ENCODE assay signal across 1 cellular context in genomic region chr15:70853270-70853854, GRCh38.
A peak's percentile ranks its signal among the peaks of the same experiment; 100 is the strongest.
TF ChIP-seq lines count a peak whose summit lies in the region.

No MANE protein-coding gene starts in this region.

TF ChIP-seq in HEK293, 187 proteins besides CTCF, POLR2A, EP300 and RAD21 (continued from another document and continues in another):
- no peak for TF ChIP-seq ZBTB6 (tag by site-specific recombination; IDR thresholded peaks at IDR 0.05)
- TF ChIP-seq PRDM6 (tag by site-specific recombination; IDR thresholded peaks at IDR 0.05) = no peak
- no peak for TF ChIP-seq HOXC10 (CRISPR knock-in tag; IDR thresholded peaks at IDR 0.05)
- TF ChIP-seq ZFHX2 (tag by site-specific recombination; conservative IDR thresholded peaks at IDR 0.05) = 0 out of 2 replicates have a peak, but pooled peaks have one; percentile 31
- no peak for TF ChIP-seq ZNF560 (tag by site-specific recombination; IDR thresholded peaks at IDR 0.05; ENCODE audit: borderline replicate concordance)
- TF ChIP-seq ZNF623 (tag by site-specific recombination; IDR thresholded peaks at IDR 0.05) = no peak
- no peak for TF ChIP-seq BCL11A (tag by site-specific recombination; IDR thresholded peaks at IDR 0.05; ENCODE audit: low read depth)
- no peak for TF ChIP-seq ZNF521 (tag by site-specific recombination; IDR thresholded peaks at IDR 0.05)
- TF ChIP-seq ZNF624 (tag by site-specific recombination; IDR thresholded peaks at IDR 0.05) = no peak; the same call in 1 of the 2 replicates
- no peak for TF ChIP-seq ZNF658 (tag by site-specific recombination; IDR thresholded peaks at IDR 0.05)
- TF ChIP-seq ZSCAN5A (tag by site-specific recombination; IDR thresholded peaks at IDR 0.05) = no peak
- no peak for TF ChIP-seq ZNF416 (tag by site-specific recombination; IDR thresholded peaks at IDR 0.05)
- no peak for TF ChIP-seq ZNF26 (tag by site-specific recombination; IDR thresholded peaks at IDR 0.05)
- 0 out of 2 replicates have a peak, but pooled peaks have one; percentile 26 for TF ChIP-seq ZNF501 (tag by site-specific recombination; IDR thresholded peaks at IDR 0.05)
- TF ChIP-seq WT1 (tag by site-specific recombination; IDR thresholded peaks at IDR 0.05) = no peak; the same call in 1 of the 2 replicates
- TF ChIP-seq PATZ1 (tag by site-specific recombination; IDR thresholded peaks at IDR 0.05) = peak; percentile 82
- no peak for TF ChIP-seq ZNF221 (tag by site-specific recombination; IDR thresholded peaks at IDR 0.05; ENCODE audit: borderline replicate concordance)
- TF ChIP-seq KLF16 (tag by site-specific recombination; IDR thresholded peaks at IDR 0.05) = peak; percentile 83
- TF ChIP-seq GLIS2 (tag by site-specific recombination; IDR thresholded peaks at IDR 0.05) = peak; percentile 85
- TF ChIP-seq SP3 (tag by site-specific recombination; IDR thresholded peaks at IDR 0.05) = peak; percentile 71
- no peak for TF ChIP-seq ZNF555 (tag by site-specific recombination; conservative IDR thresholded peaks at IDR 0.05)
- peak; percentile 98 for TF ChIP-seq PRDM10 (tag by site-specific recombination; IDR thresholded peaks at IDR 0.05)
- no peak; the same call in 1 of the 2 replicates for TF ChIP-seq ZBTB44 (tag by site-specific recombination; IDR thresholded peaks at IDR 0.05)
- no peak for TF ChIP-seq ZNF645 (tag by site-specific recombination; IDR thresholded peaks at IDR 0.05)
- TF ChIP-seq ZNF18 (tag by site-specific recombination; IDR thresholded peaks at IDR 0.05) = no peak
- no peak for TF ChIP-seq ZNF580 (tag by site-specific recombination; IDR thresholded peaks at IDR 0.05)
- no peak for TF ChIP-seq OVOL3 (tag by site-specific recombination; IDR thresholded peaks at IDR 0.05)
- peak; percentile 76 for TF ChIP-seq ZEB2 (tag by site-specific recombination; IDR thresholded peaks at IDR 0.05)
- TF ChIP-seq ZNF571 (tag by site-specific recombination; IDR thresholded peaks at IDR 0.05) = no peak
- TF ChIP-seq ZFP3 (tag by site-specific recombination; IDR thresholded peaks at IDR 0.05; ENCODE audit: low read depth) = no peak
- TF ChIP-seq ZNF704 (tag by site-specific recombination; IDR thresholded peaks at IDR 0.05) = no peak
- TF ChIP-seq ZNF843 (tag by site-specific recombination; IDR thresholded peaks at IDR 0.05) = no peak
- TF ChIP-seq ZNF274 (IDR thresholded peaks at IDR 0.05; ENCODE audit: low read length) = no peak
- no peak for TF ChIP-seq ZNF274 (tag by site-specific recombination; IDR thresholded peaks at IDR 0.05; ENCODE audit: borderline replicate concordance)
- TF ChIP-seq TRIM28 (IDR thresholded peaks at IDR 0.05; ENCODE audit: borderline replicate concordance, low read length) = no peak
- TF ChIP-seq OSR2 (tag by site-specific recombination; IDR thresholded peaks at IDR 0.05) = no peak
- TF ChIP-seq ZNF76 (tag by site-specific recombination; IDR thresholded peaks at IDR 0.05; ENCODE audit: borderline replicate concordance, low read depth) = peak; percentile 52
- TF ChIP-seq ZNF692 (tag by site-specific recombination; IDR thresholded peaks at IDR 0.05) = peak; percentile 88
- TF ChIP-seq ZNF561 (tag by site-specific recombination; IDR thresholded peaks at IDR 0.05; ENCODE audit: borderline replicate concordance) = 0 out of 2 replicates have a peak, but pooled peaks have one; percentile 17
- no peak for TF ChIP-seq ZNF629 (tag by site-specific recombination; IDR thresholded peaks at IDR 0.05)
